In the genomic region with DNA sequence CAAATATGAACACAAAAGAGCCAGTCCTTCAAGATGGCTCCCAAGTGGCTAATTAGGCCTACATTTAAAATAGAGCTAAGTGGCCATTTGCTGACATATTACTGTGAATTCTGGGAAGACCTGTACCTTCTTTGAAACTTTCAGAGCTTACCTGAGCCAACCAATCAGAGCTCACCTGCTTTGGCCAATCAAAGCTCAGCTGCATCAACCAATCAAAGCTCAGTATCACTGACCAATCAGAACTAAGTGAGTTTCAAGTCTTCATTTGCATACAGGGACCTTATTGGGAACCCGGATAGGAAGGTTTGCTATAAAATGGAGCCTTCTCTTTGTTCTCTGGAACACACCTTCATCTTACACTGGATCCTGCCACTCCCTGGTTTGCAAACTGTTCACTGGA, we compare ENCODE assay signal across 21 cellular contexts.
"Had no signal": no experiment of that assay in that cellular context is flagged by ENCODE, and none has a peak within 500 bp of the region (broad histone marks: within the 10 kb centered on the region; RNA-seq: fewer than 3 reads in every experiment).

No MANE protein-coding gene starts in this region.

- DNase-seq: colonic mucosa; cortex of kidney; effector memory CD4-positive, alpha-beta T cell; esophagus squamous epithelium; foreskin fibroblast; foreskin melanocyte; gastrocnemius medialis; glutamatergic neuron; head of caudate nucleus; heart right ventricle; hippocampal formation; left cardiac atrium; left lung; left ventricle myocardium superior; lower lobe of right lung; mesenchymal stem cell; mucosa of descending colon; naive B cell had no signal

- H3K9me3 ChIP-seq: colonic mucosa, esophagus squamous epithelium, gastrocnemius medialis, lower lobe of right lung, mucosa of descending colon had no signal

- H3K4me3 ChIP-seq: colonic mucosa, esophagus squamous epithelium, gastrocnemius medialis, heart right ventricle, left lung, lower lobe of right lung, mucosa of descending colon had no signal

- H3K36me3 ChIP-seq: colonic mucosa, esophagus squamous epithelium, gastrocnemius medialis, heart right ventricle, left lung, lower lobe of right lung had no signal

- H3K4me1 Mint-ChIP-seq: naive B cell had no signal

- ATAC-seq: esophagus mucosa, gastrocnemius medialis, heart right ventricle, left cardiac atrium, left lung, left ventricle myocardium superior, lower lobe of right lung, mucosa of descending colon had no signal

- H3K4me1 ChIP-seq: colonic mucosa, esophagus squamous epithelium, gastrocnemius medialis, heart right ventricle, left lung, lower lobe of right lung had no signal

- H3K9me3 Mint-ChIP-seq: dendritic cell treated with granulocyte-macrophage colony-stimulating factor and Interleukin-4, amounts not matched to agents 40 ng/mL and 50 ng/mL, for 4 days had no signal

- H3K27ac ChIP-seq: colonic mucosa, esophagus squamous epithelium, gastrocnemius medialis, heart right ventricle, left lung, lower lobe of right lung had no signal

- H3K27ac Mint-ChIP-seq: dendritic cell treated with granulocyte-macrophage colony-stimulating factor and Interleukin-4, amounts not matched to agents 40 ng/mL and 50 ng/mL, for 4 days; mesothelial cell of epicardium; naive B cell had no signal

- H3K36me3 Mint-ChIP-seq: mesothelial cell of epicardium, naive B cell had no signal

- H3K4me3 Mint-ChIP-seq: dendritic cell treated with granulocyte-macrophage colony-stimulating factor and Interleukin-4, amounts not matched to agents 40 ng/mL and 50 ng/mL, for 4 days; mesothelial cell of epicardium; naive B cell had no signal

- H3K27me3 ChIP-seq: colonic mucosa, gastrocnemius medialis had no signal
